1 cellular context compared by ENCODE assay signal in genomic region chr3:23949784-23950183, GRCh38.
TF ChIP-seq lines count a peak whose summit lies in the region.

No MANE protein-coding gene starts in this region.

TF ChIP-seq in IMR-90, 13 proteins besides CTCF, POLR2A, EP300 and RAD21:
- no peak for TF ChIP-seq CEBPB (IDR thresholded peaks at IDR 0.05; ENCODE audit: low read depth, low read length)
- no peak for TF ChIP-seq MXI1 (IDR thresholded peaks at IDR 0.05; ENCODE audit: borderline replicate concordance, low read depth, low read length)
